Comparison of ENCODE assay signal across 8 cellular contexts in the genomic region with DNA sequence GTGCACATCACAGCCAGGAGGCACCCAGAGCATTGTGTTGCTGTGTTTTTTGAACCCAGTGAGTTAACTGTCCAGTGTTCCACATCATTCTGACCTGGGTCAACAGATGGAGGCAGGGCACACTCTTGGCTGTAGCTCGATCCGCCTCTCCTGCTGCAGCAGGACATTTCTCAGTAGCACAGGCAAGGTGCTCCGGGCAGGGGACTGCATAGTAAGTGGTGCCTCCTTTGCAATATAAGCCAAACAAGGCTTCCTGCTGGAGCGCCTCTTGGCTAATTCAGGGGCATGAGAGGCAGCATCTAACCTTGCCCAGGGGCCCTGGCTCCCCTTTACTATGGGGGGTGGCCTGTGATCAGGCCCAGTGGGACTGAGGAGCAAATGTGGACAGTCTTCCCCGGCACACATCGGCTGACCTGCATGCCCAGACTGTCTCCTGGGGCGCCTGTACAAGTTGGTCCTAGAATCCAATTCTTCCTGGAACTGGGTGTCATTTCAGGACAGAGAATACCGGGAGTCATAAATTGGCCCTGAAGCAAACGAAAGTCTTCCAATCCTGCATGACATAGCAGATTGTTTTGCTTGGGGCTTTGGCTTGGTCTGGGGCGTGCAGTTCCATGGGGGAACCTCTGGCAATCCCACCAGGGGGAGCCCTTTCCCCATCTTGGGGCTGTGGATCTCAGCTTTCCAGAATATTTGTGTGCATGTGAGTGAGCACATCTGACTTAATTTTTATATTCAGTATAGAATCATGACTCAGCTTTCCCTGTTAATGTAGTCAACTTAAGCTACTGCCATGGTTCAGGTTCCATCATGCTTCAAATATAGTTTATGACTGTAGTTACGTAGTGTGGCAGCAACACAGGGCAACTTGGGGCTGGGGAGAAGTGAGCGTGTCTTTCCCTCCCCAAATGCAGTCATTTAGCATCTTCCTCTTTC. TPM values are rescaled to one million over a fixed set of nuclear protein-coding genes. Genes with fewer than 3 reads are reported as not detected.
DNase-seq lines count a peak whose midpoint lies in the region; ATAC-seq lines count a peak whose summit lies in the region.

No MANE protein-coding gene starts in this region.

- DNase-seq in DMS 273 (lab: John Stamatoyannopoulos, UW; ENCODE audit: unreplicated experiment) = peak; percentile 89
- peak; percentile 88 for DNase-seq in SK-MEL-5 (ENCODE audit: low read depth, low spot score)
- DNase-seq in activated naive CD4-positive, alpha-beta T cell treated with Interleukin-2 at 50 U/mL for 16 hours = peak; percentile 85
- peak; percentile 82 for DNase-seq in foreskin melanocyte
- DNase-seq in stimulated activated naive CD8-positive, alpha-beta T cell treated with anti-CD3 and anti-CD28 coated beads, Interleukin-15, amount 100 ng/mL, for 72 hours = peak; percentile 73 to 79

- peak overlapping the region; percentile 8 for H3K27ac ChIP-seq in KOPT-K1 (ENCODE audit: low read depth, low read length, poor library complexity, severe bottlenecking)

- H3K9me3 Mint-ChIP-seq in stimulated activated naive CD8-positive, alpha-beta T cell treated with anti-CD3 and anti-CD28 coated beads, Interleukin-15, amount 100 ng/mL, for 72 hours = no peaks in the 10 kb centered on the region

- no peaks in the 10 kb centered on the region for H3K9me3 ChIP-seq in KOPT-K1 (ENCODE audit: insufficient read depth, low read length, poor library complexity, severe bottlenecking)
- no peaks in the 10 kb centered on the region for H3K9me3 ChIP-seq in neuron (ENCODE audit: low read length)

- peaks cover 6% of the 10 kb centered on the region for H3K4me1 ChIP-seq in neuron (ENCODE audit: insufficient read depth, low read length)

- no peaks in the 10 kb centered on the region for H3K27me3 ChIP-seq in neuron (ENCODE audit: insufficient read depth, low read length)

- peak overlapping the region; percentile 83 for H2AFZ ChIP-seq in neuron (ENCODE audit: low read depth, low read length)

- in situ Hi-C loops in SK-MEL-5 (cut with HindIII; ENCODE audit: low pct_unique_long_range_greater_than_20kb, low sequenced_read_pairs) = no loop called here

- H3K27ac Mint-ChIP-seq in stimulated activated naive CD8-positive, alpha-beta T cell treated with anti-CD3 and anti-CD28 coated beads, Interleukin-15, amount 100 ng/mL, for 72 hours = peak overlapping the region; percentile 74 to 99

- H3K4me3 Mint-ChIP-seq in stimulated activated naive CD8-positive, alpha-beta T cell treated with anti-CD3 and anti-CD28 coated beads, Interleukin-15, amount 100 ng/mL, for 72 hours = peak overlapping the region; percentile 86 to 91

- peaks cover 70% of the 10 kb centered on the region for H3K4me1 Mint-ChIP-seq in stimulated activated naive CD8-positive, alpha-beta T cell treated with anti-CD3 and anti-CD28 coated beads, Interleukin-15, amount 100 ng/mL, for 72 hours

- H3K27me3 Mint-ChIP-seq in stimulated activated naive CD8-positive, alpha-beta T cell treated with anti-CD3 and anti-CD28 coated beads, Interleukin-15, amount 100 ng/mL, for 72 hours = no peaks in the 10 kb centered on the region

- no peaks in the 10 kb centered on the region for H3K36me3 ChIP-seq in KOPT-K1 (ENCODE audit: insufficient read depth, low read length)
- no peaks in the 10 kb centered on the region for H3K36me3 ChIP-seq in neuron (ENCODE audit: insufficient read depth, low read length)

- no peak overlapping the region for H3K4me3 ChIP-seq in neuron (ENCODE audit: low read length)

- ATAC-seq in stimulated activated naive CD8-positive, alpha-beta T cell treated with anti-CD3 and anti-CD28 coated beads, Interleukin-15, amount 100 ng/mL, for 72 hours = peak; percentile 85
- no peak for ATAC-seq in HG03442 (IDR thresholded peaks at IDR 0.05; ENCODE audit: unreplicated experiment)

RNA-seq across cellular contexts. Expression of a gene that starts 56.0 kb away (rescaled TPM):
- 33.2 and 34.1 TPM in 2 replicates for total RNA-seq in SK-MEL-5 (2014; rRNA removed; shearing (Covaris generic))
- 48.8 and 59.0 TPM in 2 replicates for polyA plus RNA-seq in SK-MEL-5 (2015; cell fraction: cytosol; rRNA removed)
- polyA plus RNA-seq in SK-MEL-5 (2015; cell fraction: nucleus; rRNA removed) = 52.6 and 53.4 TPM in 2 replicates
